Comparison of ENCODE assay signal across 26 cellular contexts in the genomic region with DNA sequence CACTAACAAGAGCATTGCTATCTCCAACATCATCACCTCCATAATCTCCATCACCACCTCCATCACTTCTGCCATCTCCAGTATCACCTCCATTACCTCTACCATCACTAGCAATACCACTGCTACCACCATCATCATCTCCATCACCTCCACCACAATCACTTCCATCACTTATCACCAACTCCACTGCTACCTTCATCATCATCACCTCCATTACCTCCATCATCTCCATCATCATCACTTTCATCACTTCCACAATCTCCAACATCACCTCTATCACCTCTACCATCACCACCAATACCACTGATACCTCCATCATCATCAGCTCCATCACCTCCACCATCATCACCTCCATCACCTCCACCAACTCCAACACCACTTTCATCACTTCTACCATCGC.
"Had no signal": no experiment of that assay in that cellular context is flagged by ENCODE, and none has a peak within 500 bp of the region (broad histone marks: within the 10 kb centered on the region; RNA-seq: fewer than 3 reads in every experiment).

No MANE protein-coding gene starts in this region.

- ATAC-seq: stimulated activated effector memory CD8-positive, alpha-beta T cell treated with anti-CD3 and anti-CD28 coated beads, Interleukin-12 subunit alpha, Interleukin-12 subunit beta, amount 100 ng/mL, for 72 hours; stimulated activated memory B cell treated with anti-CD40 and anti-IgM and Interleukin-4, amounts not matched to agents 10 μg/mL and 1 μg/mL and 100 μg/mL, for 72 hours; stimulated activated naive B cell treated with anti-CD40 and anti-IgM and Interleukin-4, amounts not matched to agents 10 μg/mL and 1 μg/mL and 100 μg/mL, for 72 hours; stimulated activated naive CD8-positive, alpha-beta T cell treated with anti-CD3 and anti-CD28 coated beads, Interleukin-15, amount 100 ng/mL, for 72 hours; stimulated activated naive CD8-positive, alpha-beta T cell treated with anti-CD3 and anti-CD28 coated beads, Interleukin-15, Interleukin-2, amounts not matched to agents 100 U/mL and 50 U/mL, for 24 hours; upper lobe of right lung had no signal

- H3K4me1 ChIP-seq: stomach, testis, thyroid gland, tibial artery, tibial nerve, transverse colon, upper lobe of left lung, upper lobe of right lung, uterus, vagina had no signal

- H3K36me3 ChIP-seq: stomach, suprapubic skin, thoracic aorta, thyroid gland, tibial artery, tibial nerve, transverse colon, upper lobe of left lung, upper lobe of right lung, uterus, vagina had no signal

- H3K9me3 ChIP-seq: suprapubic skin, testis, thoracic aorta, thyroid gland, tibial artery, transverse colon, upper lobe of left lung, upper lobe of right lung, uterus, vagina had no signal

- H3K4me3 ChIP-seq: stomach, suprapubic skin, testis, thoracic aorta, thyroid gland, tibial artery, tibial nerve, transverse colon, upper lobe of left lung, upper lobe of right lung, uterus, vagina had no signal

- DNase-seq: stimulated activated CD4-positive, alpha-beta T cell treated with anti-CD3 and anti-CD28 coated beads, Interleukin-2, amount 100 ng/mL, for 48 hours; stimulated activated CD4-positive, alpha-beta T cell treated with anti-CD3 and anti-CD28 coated beads, Interleukin-4, amount 100 ng/mL, for 1 hour; stimulated activated CD4-positive, alpha-beta T cell treated with anti-CD3 and anti-CD28 coated beads, Interleukin-4, amount 100 ng/mL, for 24 hours; stimulated activated CD4-positive, alpha-beta T cell treated with anti-CD3 and anti-CD28 coated beads, Interleukin-4, amount 100 ng/mL, for 4 hours; stimulated activated CD8-positive, alpha-beta memory T cell treated with anti-CD3 and anti-CD28 coated beads, Interleukin-4, amount 100 ng/mL, for 48 hours; stimulated activated naive B cell treated with anti-CD40 and anti-IgM and Interleukin-4, amounts not matched to agents 10 μg/mL and 1 μg/mL and 100 μg/mL, for 72 hours; stimulated activated naive CD4-positive, alpha-beta T cell; stimulated activated naive CD4-positive, alpha-beta T cell treated with Interleukin-2 at 50 U/mL for 16 hours; stimulated activated naive CD8-positive, alpha-beta T cell treated with anti-CD3 and anti-CD28 coated beads, Interleukin-15, amount 100 ng/mL, for 72 hours; stimulated activated naive CD8-positive, alpha-beta T cell treated with anti-CD3 and anti-CD28 coated beads, Interleukin-15, Interleukin-2, amounts not matched to agents 100 U/mL and 50 U/mL, for 24 hours; stomach; substantia nigra; testis; thyroid gland; tibial artery; transverse colon; trophoblast cell; upper lobe of left lung; upper lobe of right lung; uterus had no signal

- H3K27me3 ChIP-seq: stomach, suprapubic skin, testis, thyroid gland, tibial artery, tibial nerve, transverse colon, upper lobe of left lung, upper lobe of right lung, uterus, vagina had no signal

- H3K27ac ChIP-seq: stomach, suprapubic skin, testis, thoracic aorta, thyroid gland, tibial artery, tibial nerve, transverse colon, upper lobe of left lung, upper lobe of right lung, uterus, vagina had no signal
